9 cellular contexts compared by ENCODE assay signal in genomic region chr19:2332341-2333026, GRCh38. TPM values are rescaled to one million over a fixed set of nuclear protein-coding genes. Genes with fewer than 3 reads are reported as not detected.
A peak's percentile ranks its signal among the peaks of the same experiment; 100 is the strongest.
DNase-seq lines count a peak whose midpoint lies in the region; ATAC-seq and TF ChIP-seq lines count a peak whose summit lies in the region.
"Had no signal": no experiment of that assay in that cellular context is flagged by ENCODE, and none has a peak within 500 bp of the region (broad histone marks: within the 10 kb centered on the region; RNA-seq: fewer than 3 reads in every experiment).

No MANE protein-coding gene starts in this region.

- peak; percentile 31 for ATAC-seq in GM18502 (IDR thresholded peaks at IDR 0.05; ENCODE audit: poor library complexity, unreplicated experiment)
- no peak for ATAC-seq in upper lobe of left lung (ENCODE audit: low FRiP score in 2 of 2)

- DNase-seq in NCI-H1105 (lab: John Stamatoyannopoulos, UW) (peak; percentile 61), upper lobe of left lung (no peak), NCI-H446 (lab: John Stamatoyannopoulos, UW) (no peak), superior temporal gyrus (ENCODE audit: extremely low spot score) (no peak), iPS-NIHi11 (ENCODE audit: low spot score) (no peak)
- peak; percentile 23 for DNase-seq in activated gamma-delta T cell treated with anti-CD3 and anti-CD28 coated beads, Interleukin-2, amount 50 U/mL, for 16 hours (ENCODE audit: low read depth)

- no peaks in the 10 kb centered on the region for H3K27me3 ChIP-seq in rectal smooth muscle tissue (ENCODE audit: control insufficient read depth, insufficient read depth, low read length)
- H3K27me3 ChIP-seq in upper lobe of left lung, result no peaks in the 10 kb centered on the region

- H3K9ac ChIP-seq in rectal smooth muscle tissue (ENCODE audit: low read length), result peak overlapping the region; percentile 41

- H3K36me3 ChIP-seq in rectal smooth muscle tissue (ENCODE audit: control insufficient read depth, insufficient read depth, low read length) (no peaks in the 10 kb centered on the region), upper lobe of left lung (peaks cover 0 to 3% (median 1%) of the 10 kb centered on the region in 4 donors)

- no peak for TF ChIP-seq EP300 in upper lobe of left lung (IDR thresholded peaks at IDR 0.05)

- WGBS in upper lobe of left lung, 2 donors, result 60 to 100% methylated on average over 2 to 15 of the region's 17 CpGs

- TF ChIP-seq POLR2A in upper lobe of left lung (IDR thresholded peaks at IDR 0.05), result no peak

- peaks cover 9% of the 10 kb centered on the region for H3K4me1 ChIP-seq in rectal smooth muscle tissue (ENCODE audit: control insufficient read depth, insufficient read depth, low read length)
- peaks cover 24 to 60% (median 30%) of the 10 kb centered on the region in 4 donors for H3K4me1 ChIP-seq in upper lobe of left lung

- peak overlapping the region; percentile 24 for H3K27ac ChIP-seq in rectal smooth muscle tissue (ENCODE audit: low read depth, low read length)
- no peak overlapping the region for H3K27ac ChIP-seq in upper lobe of left lung

- H3K4me3 ChIP-seq in rectal smooth muscle tissue (ENCODE audit: low read length), result peak overlapping the region; percentile 30
- no peak overlapping the region for H3K4me3 ChIP-seq in upper lobe of left lung

- no peak for TF ChIP-seq CTCF in upper lobe of left lung (IDR thresholded peaks at IDR 0.05)

- no peaks in the 10 kb centered on the region for H3K9me3 ChIP-seq in upper lobe of left lung

RNA-seq across cellular contexts. Expression of gene SPPL2B, which starts 4.0 kb away (rescaled TPM):
- 100 to 1,000 TPM in 1 of 6 donors, 10 to 100 TPM in 5; 38.3 to 268 (median 61.7) TPM for total RNA-seq in upper lobe of left lung

RNA-seq across cellular contexts. Expression of gene LSM7, which starts 4.1 kb away (rescaled TPM):
- 100 to 1,000 TPM in 2 of 6 donors, 10 to 100 TPM in 4; 58.6 to 127 (median 89.8) TPM for total RNA-seq in upper lobe of left lung

RNA-seq across cellular contexts. Expression of gene LINGO3, which starts 24.5 kb away (rescaled TPM):
- under 1 TPM in 3 of 6 donors, not detected in 3; 0.10 to 0.61 (median 0.17) TPM for total RNA-seq in upper lobe of left lung
- total RNA-seq: LHCN-M2 had no signal

RNA-seq across cellular contexts. Expression of gene TMPRSS9, which starts 27.6 kb away (rescaled TPM):
- under 1 TPM in 4 of 6 donors, not detected in 2; 0.14 to 0.55 (median 0.26) TPM for total RNA-seq in upper lobe of left lung
- total RNA-seq: LHCN-M2 had no signal

RNA-seq across cellular contexts. Expression of gene PEAK3, which starts 50.5 kb away (rescaled TPM):
- 1 to 10 TPM; 2.4 to 8.6 (median 4.6) TPM for total RNA-seq in upper lobe of left lung

Comparison
In these comparisons a context has a peak if more than half of its experiments do, and no peak if none do; other contexts are left out.
1. DNase-seq: peak in NCI-H1105 (single experiment) and activated gamma-delta T cell treated with anti-CD3 and anti-CD28 coated beads, Interleukin-2, amount 50 U/mL, for 16 hours (single experiment); none in upper lobe of left lung (0 of 2), NCI-H446 (0 of 2), superior temporal gyrus (single experiment) and iPS-NIHi11 (single experiment).